ENCODE assay signal across 35 cellular contexts in the genomic region with DNA sequence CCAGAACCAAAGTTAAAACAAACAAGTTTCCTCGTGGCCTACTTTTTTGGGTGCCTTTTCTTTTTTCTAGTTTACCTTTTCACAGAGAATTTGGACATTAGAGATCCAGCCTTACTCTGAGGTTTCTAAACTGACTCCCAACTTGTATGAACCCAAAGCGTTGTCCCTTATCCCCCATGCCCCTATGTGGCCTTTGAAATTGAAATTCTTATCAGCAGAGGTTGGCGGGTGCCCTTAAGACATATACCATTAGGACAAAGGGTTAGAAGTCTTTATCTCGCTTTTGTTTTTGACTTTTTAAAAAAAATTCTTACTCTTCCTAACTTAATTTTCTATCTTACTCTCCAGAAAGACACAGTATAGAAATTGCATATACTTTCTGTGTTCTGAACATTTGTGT.
"Had no signal": no experiment of that assay in that cellular context is flagged by ENCODE, and none has a peak within 500 bp of the region (broad histone marks: within the 10 kb centered on the region; RNA-seq: fewer than 3 reads in every experiment).

No MANE protein-coding gene starts in this region.

- DNase-seq: Karpas-422, Kasumi-1, KG1, MG63, MM.1S, MV-4-11, NCI-H1048, NCI-H1092, NCI-H1092 treated with DMSO at 0.1 percent for 48 hours, NCI-H1105, NCI-H1105 treated with DMSO at 0.1 percent for 48 hours, NCI-H1417, NCI-H1417 treated with DMSO at 0.1 percent for 48 hours, NCI-H1436, NCI-H1436 treated with DMSO at 0.1 percent for 48 hours, NCI-H146, NCI-H1694, NCI-H1694 treated with DMSO at 0.1 percent for 48 hours, NCI-H187, NCI-H187 treated with DMSO at 0.1 percent for 48 hours, NCI-H1930, NCI-H2029, NCI-H2029 treated with DMSO at 0.1 percent for 48 hours, NCI-H2081, NCI-H2081 treated with DMSO at 0.1 percent for 48 hours, NCI-H2107, NCI-H2171, NCI-H2171 treated with DMSO at 0.1 percent for 48 hours, NCI-H2227 treated with DMSO at 0.1 percent for 48 hours, NCI-H226, NCI-H345, NCI-H446, NCI-H446 treated with DMSO at 0.1 percent for 48 hours, NCI-H510A had no signal

- H3K9me3 ChIP-seq: MG63 had no signal

- H3K27me3 ChIP-seq: MG63 had no signal

- H3K9ac ChIP-seq: KMS-11 had no signal

- H3K36me3 ChIP-seq: MG63 had no signal

- H3K4me2 ChIP-seq: KMS-11 had no signal

- H3K4me3 ChIP-seq: MG63 had no signal

- H3K27ac ChIP-seq: KMS-11 had no signal
